ENCODE assay signal across 9 cellular contexts in genomic region chr1:1430114-1430982, GRCh38. TPM values are rescaled to one million over a fixed set of nuclear protein-coding genes. Genes with fewer than 3 reads are reported as not detected.
DNase-seq lines count a peak whose midpoint lies in the region; ATAC-seq and TF ChIP-seq lines count a peak whose summit lies in the region.
"Had no signal": no experiment of that assay in that cellular context is flagged by ENCODE, and none has a peak within 500 bp of the region (broad histone marks: within the 10 kb centered on the region; RNA-seq: fewer than 3 reads in every experiment).

No MANE protein-coding gene starts in this region.

- no peak for ATAC-seq in activated CD4-positive, alpha-beta T cell treated with anti-CD3 and anti-CD28 coated beads for 36 hours
- no peak for ATAC-seq in HG02870 (IDR thresholded peaks at IDR 0.05; ENCODE audit: unreplicated experiment)

- no peak overlapping the region for H2BK5ac ChIP-seq in mesendoderm (ENCODE audit: low read length)

- DNase-seq in activated CD4-positive, alpha-beta T cell treated with anti-CD3 and anti-CD28 coated beads for 48 hours = peak; percentile 2
- DNase-seq in activated CD4-positive, alpha-beta T cell treated with anti-CD3 and anti-CD28 coated beads, Interleukin-2, amount 10 ng/mL, durations not matched to agents 7 days and 5 days = no peak
- DNase-seq in mesendoderm (peak; percentile 88), vagina (ENCODE audit: extremely low spot score in 2 of 2) (no peak)
- no peak for DNase-seq in activated CD4-positive, alpha-beta T cell treated with anti-CD3 and anti-CD28 coated beads for 36 hours
- DNase-seq in CD8-positive, alpha-beta memory T cell = no peak

- peak overlapping the region; percentile 66 for H2BK120ac ChIP-seq in mesendoderm (ENCODE audit: low read depth, low read length)

- H3K4me2 ChIP-seq in mesendoderm (ENCODE audit: low read length) = no peak overlapping the region

- no peak for TF ChIP-seq POLR2A in vagina (IDR thresholded peaks at IDR 0.05)

- peak overlapping the region; percentile 77 for H3K56ac ChIP-seq in mesendoderm (ENCODE audit: low read length)

- no peak overlapping the region for H2BK15ac ChIP-seq in mesendoderm (replicated peaks; ENCODE audit: low read depth)

- H3K9me3 Mint-ChIP-seq in activated CD4-positive, alpha-beta T cell treated with anti-CD3 and anti-CD28 coated beads, Interleukin-2, amount 10 ng/mL, durations not matched to agents 7 days and 5 days = no peaks in the 10 kb centered on the region
- H3K9me3 Mint-ChIP-seq in activated CD4-positive, alpha-beta T cell treated with anti-CD3 and anti-CD28 coated beads for 36 hours (ENCODE audit: low read depth) = no peaks in the 10 kb centered on the region
- H3K9me3 Mint-ChIP-seq in CD8-positive, alpha-beta memory T cell = no peaks in the 10 kb centered on the region
- H3K9me3 Mint-ChIP-seq: CD4-positive, alpha-beta memory T cell had no signal

- H3K4me3 ChIP-seq in endocrine pancreas (ENCODE audit: control insufficient read depth, insufficient read depth, low read length) = no peak overlapping the region
- H3K4me3 ChIP-seq in mesendoderm (ENCODE audit: low read length) = no peak overlapping the region
- peak overlapping the region; percentile 19 to 24 for H3K4me3 ChIP-seq in vagina
- H3K4me3 ChIP-seq in CD8-positive, alpha-beta memory T cell (ENCODE audit: low read length) = no peak overlapping the region

- POLR2A ChIA-PET in activated CD4-positive, alpha-beta T cell treated with anti-CD3 and anti-CD28 coated beads, Interleukin-2, amount 10 ng/mL, durations not matched to agents 7 days and 5 days (lab: Charles Lee) = interaction anchor here (0.6 kb wide), 1 partner anchor 26 kb away, joined by 3 read pairs; no protein-coding TSS in a partner anchor
- POLR2A ChIA-PET in activated CD4-positive, alpha-beta T cell treated with anti-CD3 and anti-CD28 coated beads for 36 hours (lab: Charles Lee) = no interaction called here
- POLR2A ChIA-PET in CD8-positive, alpha-beta memory T cell (lab: Charles Lee) = no interaction called here

- no peak overlapping the region for H2AK5ac ChIP-seq in mesendoderm (ENCODE audit: low read length)

- H3K36me3 ChIP-seq in endocrine pancreas (ENCODE audit: control insufficient read depth, insufficient read depth, low read length) = no peaks in the 10 kb centered on the region
- H3K36me3 ChIP-seq in mesendoderm (ENCODE audit: control insufficient read depth, insufficient read depth, low read length) = no peaks in the 10 kb centered on the region
- H3K36me3 ChIP-seq in vagina = no peaks in the 10 kb centered on the region
- no peaks in the 10 kb centered on the region for H3K36me3 ChIP-seq in CD8-positive, alpha-beta memory T cell (ENCODE audit: insufficient read depth, low read length)

- H3K4me3 Mint-ChIP-seq in activated CD4-positive, alpha-beta T cell treated with anti-CD3 and anti-CD28 coated beads, Interleukin-2, amount 10 ng/mL, durations not matched to agents 7 days and 5 days = no peak overlapping the region
- no peak overlapping the region for H3K4me3 Mint-ChIP-seq in activated CD4-positive, alpha-beta T cell treated with anti-CD3 and anti-CD28 coated beads for 36 hours
- no peak overlapping the region for H3K4me3 Mint-ChIP-seq in CD8-positive, alpha-beta memory T cell

- peak overlapping the region; percentile 92 for H3K18ac ChIP-seq in mesendoderm (ENCODE audit: low read length)

- peak overlapping the region; percentile 44 for H4K8ac ChIP-seq in mesendoderm (ENCODE audit: low read depth, low read length)

- no peaks in the 10 kb centered on the region for H3K36me3 Mint-ChIP-seq in activated CD4-positive, alpha-beta T cell treated with anti-CD3 and anti-CD28 coated beads, Interleukin-2, amount 10 ng/mL, durations not matched to agents 7 days and 5 days (ENCODE audit: low read depth)
- H3K36me3 Mint-ChIP-seq in activated CD4-positive, alpha-beta T cell treated with anti-CD3 and anti-CD28 coated beads for 36 hours (ENCODE audit: low read depth) = no peaks in the 10 kb centered on the region
- no peaks in the 10 kb centered on the region for H3K36me3 Mint-ChIP-seq in CD8-positive, alpha-beta memory T cell
- H3K36me3 Mint-ChIP-seq: CD4-positive, alpha-beta memory T cell had no signal

- H3K79me1 ChIP-seq in mesendoderm (ENCODE audit: low read length) = no peaks in the 10 kb centered on the region

- H3K27ac Mint-ChIP-seq in activated CD4-positive, alpha-beta T cell treated with anti-CD3 and anti-CD28 coated beads, Interleukin-2, amount 10 ng/mL, durations not matched to agents 7 days and 5 days = no peak overlapping the region
- no peak overlapping the region for H3K27ac Mint-ChIP-seq in activated CD4-positive, alpha-beta T cell treated with anti-CD3 and anti-CD28 coated beads for 36 hours
- H3K27ac Mint-ChIP-seq in CD8-positive, alpha-beta memory T cell = no peak overlapping the region
- H3K27ac Mint-ChIP-seq: CD4-positive, alpha-beta memory T cell had no signal

- peak overlapping the region; percentile 82 for H3K4ac ChIP-seq in mesendoderm (ENCODE audit: low read depth, low read length)

- no peaks in the 10 kb centered on the region for H3K79me2 ChIP-seq in mesendoderm (ENCODE audit: control insufficient read depth, insufficient read depth, low read length)

- H3K23ac ChIP-seq in mesendoderm (ENCODE audit: low read length) = no peak overlapping the region

- CTCF ChIA-PET in activated CD4-positive, alpha-beta T cell treated with anti-CD3 and anti-CD28 coated beads, Interleukin-2, amount 10 ng/mL, durations not matched to agents 7 days and 5 days (lab: Charles Lee) = interaction anchor here (0.8 to 2.2 kb wide), 4 partner anchors 12 to 31 kb away, joined by 3 to 5 read pairs (median 3); partner anchors contain the start of gene CCNL2
- CTCF ChIA-PET in activated CD4-positive, alpha-beta T cell treated with anti-CD3 and anti-CD28 coated beads for 36 hours (lab: Charles Lee) = interaction anchor here (1.0 to 1.6 kb wide), 2 partner anchors 23 to 31 kb away, joined by 3 read pairs; partner anchors contain the start of gene CCNL2
- CTCF ChIA-PET in CD8-positive, alpha-beta memory T cell (lab: Charles Lee) = interaction anchor here (0.6 to 2.1 kb wide), 2 partner anchors 10 kb away, joined by 3 to 5 read pairs; no protein-coding TSS in a partner anchor

- no peak overlapping the region for H4K5ac ChIP-seq in mesendoderm (ENCODE audit: low read length)

- H3K27me3 ChIP-seq in endocrine pancreas (ENCODE audit: control insufficient read depth, insufficient read depth, low read length) (no peaks in the 10 kb centered on the region), mesendoderm (ENCODE audit: insufficient read depth, low read length, poor library complexity) (no peaks in the 10 kb centered on the region), vagina (no peaks in the 10 kb centered on the region)
- H3K27me3 ChIP-seq in CD8-positive, alpha-beta memory T cell (ENCODE audit: insufficient read depth, low read length, poor library complexity, severe bottlenecking) = peaks cover 8% of the 10 kb centered on the region

- H3K9ac ChIP-seq in endocrine pancreas (ENCODE audit: control insufficient read depth, insufficient read depth, low read length) (peak overlapping the region; percentile 10), mesendoderm (ENCODE audit: low read length) (peak overlapping the region; percentile 60)

- TF ChIP-seq CTCF in vagina (IDR thresholded peaks at IDR 0.05) = no peak

- H3K27me3 Mint-ChIP-seq in activated CD4-positive, alpha-beta T cell treated with anti-CD3 and anti-CD28 coated beads, Interleukin-2, amount 10 ng/mL, durations not matched to agents 7 days and 5 days = peaks cover 21% of the 10 kb centered on the region
- peaks cover 23% of the 10 kb centered on the region for H3K27me3 Mint-ChIP-seq in activated CD4-positive, alpha-beta T cell treated with anti-CD3 and anti-CD28 coated beads for 36 hours
- peaks cover 15 to 28% of the 10 kb centered on the region in 2 donors for H3K27me3 Mint-ChIP-seq in CD8-positive, alpha-beta memory T cell

- peak overlapping the region; percentile 80 for H3K27ac ChIP-seq in mesendoderm (ENCODE audit: low read depth, low read length)
- H3K27ac ChIP-seq in vagina = peak overlapping the region; percentile 90
- H3K27ac ChIP-seq in CD8-positive, alpha-beta memory T cell (ENCODE audit: low read depth, low read length) = no peak overlapping the region

- no CpG with 5 or more reads among the region's 35 CpGs for WGBS in mesendoderm (ENCODE audit: extremely low coverage, insufficient coverage, low lambda C conversion rate)

- H3K4me1 ChIP-seq in endocrine pancreas (ENCODE audit: control insufficient read depth, insufficient read depth, low read length) = no peaks in the 10 kb centered on the region
- peaks cover 17% of the 10 kb centered on the region for H3K4me1 ChIP-seq in mesendoderm (ENCODE audit: control insufficient read depth, low read depth, low read length)
- peaks cover 65% of the 10 kb centered on the region for H3K4me1 ChIP-seq in vagina
- no peaks in the 10 kb centered on the region for H3K4me1 ChIP-seq in CD8-positive, alpha-beta memory T cell (ENCODE audit: insufficient read depth, low read length)

- intact Hi-C loops in vagina (cut with DNase I) = no loop called here
- intact Hi-C loops in activated CD4-positive, alpha-beta T cell treated with anti-CD3 and anti-CD28 coated beads for 36 hours (cut with DNase I, micrococcal nuclease) = no loop called here

- H3K9me3 ChIP-seq in endocrine pancreas (ENCODE audit: control insufficient read depth, low read length) = no peaks in the 10 kb centered on the region
- H3K9me3 ChIP-seq in vagina = no peaks in the 10 kb centered on the region
- no peaks in the 10 kb centered on the region for H3K9me3 ChIP-seq in CD8-positive, alpha-beta memory T cell (ENCODE audit: low read length)

- H3K4me1 Mint-ChIP-seq in activated CD4-positive, alpha-beta T cell treated with anti-CD3 and anti-CD28 coated beads, Interleukin-2, amount 10 ng/mL, durations not matched to agents 7 days and 5 days = peaks cover 8% of the 10 kb centered on the region
- H3K4me1 Mint-ChIP-seq in activated CD4-positive, alpha-beta T cell treated with anti-CD3 and anti-CD28 coated beads for 36 hours = peaks cover 12% of the 10 kb centered on the region
- H3K4me1 Mint-ChIP-seq in CD8-positive, alpha-beta memory T cell = peaks cover 3 to 11% (median 5%) of the 10 kb centered on the region in 3 donors

RNA-seq across cellular contexts. Expression of gene VWA1, which starts 5.1 kb away (rescaled TPM):
- total RNA-seq in activated CD4-positive, alpha-beta T cell treated with anti-CD3 and anti-CD28 coated beads, Interleukin-2, amount 10 ng/mL, durations not matched to agents 7 days and 5 days = under 1 TPM; 0.10 to 0.12 TPM
- polyA plus RNA-seq in mesendoderm (2013, experiment 1 of 2) = 21.5 TPM
- 21.0 TPM for polyA plus RNA-seq in mesendoderm (2013, experiment 2 of 2)
- 35.8 TPM for total RNA-seq in vagina
- total RNA-seq in activated CD4-positive, alpha-beta T cell treated with anti-CD3 and anti-CD28 coated beads for 36 hours = under 1 TPM; 0.56 to 0.78 TPM
- total RNA-seq in CD8-positive, alpha-beta memory T cell = under 1 TPM in 1 of 2 experiments, not detected in 1; 0.31 TPM
- not detected for polyA plus RNA-seq in CD8-positive, alpha-beta memory T cell
- total RNA-seq: CD4-positive, alpha-beta memory T cell had no signal
- polyA plus RNA-seq: CD4-positive, alpha-beta memory T cell had no signal

RNA-seq across cellular contexts. Expression of gene ANKRD65, which starts 9.3 kb away (rescaled TPM):
- total RNA-seq in activated CD4-positive, alpha-beta T cell treated with anti-CD3 and anti-CD28 coated beads, Interleukin-2, amount 10 ng/mL, durations not matched to agents 7 days and 5 days = not detected
- polyA plus RNA-seq in mesendoderm (2013, experiment 1 of 2) = 1.2 TPM
- polyA plus RNA-seq in mesendoderm (2013, experiment 2 of 2) = 1.4 TPM
- 3.2 TPM for total RNA-seq in vagina
- not detected for total RNA-seq in activated CD4-positive, alpha-beta T cell treated with anti-CD3 and anti-CD28 coated beads for 36 hours
- not detected for total RNA-seq in CD8-positive, alpha-beta memory T cell
- not detected for polyA plus RNA-seq in CD8-positive, alpha-beta memory T cell
- total RNA-seq: CD4-positive, alpha-beta memory T cell had no signal
- polyA plus RNA-seq: CD4-positive, alpha-beta memory T cell had no signal

RNA-seq across cellular contexts. Expression of gene ATAD3C, which starts 19.1 kb away (rescaled TPM):
- under 1 TPM; 0.17 to 0.69 TPM for total RNA-seq in activated CD4-positive, alpha-beta T cell treated with anti-CD3 and anti-CD28 coated beads, Interleukin-2, amount 10 ng/mL, durations not matched to agents 7 days and 5 days
- polyA plus RNA-seq in mesendoderm (2013, experiment 1 of 2) = 0.67 TPM
- polyA plus RNA-seq in mesendoderm (2013, experiment 2 of 2) = 0.63 TPM
- total RNA-seq in vagina = not detected
- under 1 TPM; 0.30 to 0.39 TPM for total RNA-seq in activated CD4-positive, alpha-beta T cell treated with anti-CD3 and anti-CD28 coated beads for 36 hours
- total RNA-seq in CD8-positive, alpha-beta memory T cell = 1 to 10 TPM in 1 of 2 experiments, under 1 TPM in 1; 0.53 to 1.9 TPM
- polyA plus RNA-seq in CD8-positive, alpha-beta memory T cell = 4.3 TPM

RNA-seq across cellular contexts. Expression of gene MRPL20, which starts 23.3 kb away (rescaled TPM):
- total RNA-seq in activated CD4-positive, alpha-beta T cell treated with anti-CD3 and anti-CD28 coated beads, Interleukin-2, amount 10 ng/mL, durations not matched to agents 7 days and 5 days = 100 to 1,000 TPM in 1 of 2 experiments, 10 to 100 TPM in 1; 98.6 to 107 TPM
- 287 TPM for polyA plus RNA-seq in mesendoderm (2013, experiment 1 of 2)
- 288 TPM for polyA plus RNA-seq in mesendoderm (2013, experiment 2 of 2)
- total RNA-seq in vagina = 84.2 TPM
- 100 to 1,000 TPM; 126 to 143 TPM for total RNA-seq in activated CD4-positive, alpha-beta T cell treated with anti-CD3 and anti-CD28 coated beads for 36 hours
- total RNA-seq in CD8-positive, alpha-beta memory T cell = 100 to 1,000 TPM; 206 to 208 TPM
- 198 TPM for polyA plus RNA-seq in CD8-positive, alpha-beta memory T cell

RNA-seq across cellular contexts. Expression of gene CCNL2, which starts 31.2 kb away (rescaled TPM):
- 100 to 1,000 TPM; 122 to 131 TPM for total RNA-seq in activated CD4-positive, alpha-beta T cell treated with anti-CD3 and anti-CD28 coated beads, Interleukin-2, amount 10 ng/mL, durations not matched to agents 7 days and 5 days
- polyA plus RNA-seq in mesendoderm (2013, experiment 1 of 2) = 65.2 TPM
- polyA plus RNA-seq in mesendoderm (2013, experiment 2 of 2) = 61.8 TPM
- 319 TPM for total RNA-seq in vagina
- 10 to 100 TPM; 73.6 to 89.7 TPM for total RNA-seq in activated CD4-positive, alpha-beta T cell treated with anti-CD3 and anti-CD28 coated beads for 36 hours
- total RNA-seq in CD8-positive, alpha-beta memory T cell = 100 to 1,000 TPM; 119 to 124 TPM
- 29.0 TPM for polyA plus RNA-seq in CD8-positive, alpha-beta memory T cell

Comparison
In these comparisons a context has a peak if more than half of its experiments do, and no peak if none do; other contexts are left out.
1. DNase-seq: peak in activated CD4-positive, alpha-beta T cell treated with anti-CD3 and anti-CD28 coated beads for 48 hours (single experiment) and mesendoderm (single experiment); none in activated CD4-positive, alpha-beta T cell treated with anti-CD3 and anti-CD28 coated beads, Interleukin-2, amount 10 ng/mL, durations not matched to agents 7 days and 5 days (single experiment), vagina (0 of 2), activated CD4-positive, alpha-beta T cell treated with anti-CD3 and anti-CD28 coated beads for 36 hours (single experiment) and CD8-positive, alpha-beta memory T cell (0 of 5).
2. H3K4me3 ChIP-seq: peak in vagina (2 of 2); none in endocrine pancreas (single experiment), mesendoderm (single experiment) and CD8-positive, alpha-beta memory T cell (single experiment).
3. RNA of gene VWA1, which starts 5.1 kb away (total RNA-seq): 35.8 TPM in vagina (single experiment); 0.56 to 0.78 TPM in activated CD4-positive, alpha-beta T cell treated with anti-CD3 and anti-CD28 coated beads for 36 hours, 0.31 TPM in CD8-positive, alpha-beta memory T cell and 0.10 to 0.12 TPM in activated CD4-positive, alpha-beta T cell treated with anti-CD3 and anti-CD28 coated beads, Interleukin-2, amount 10 ng/mL, durations not matched to agents 7 days and 5 days; every median in the first group is over 10 times any median in the second.